In the genomic region with DNA sequence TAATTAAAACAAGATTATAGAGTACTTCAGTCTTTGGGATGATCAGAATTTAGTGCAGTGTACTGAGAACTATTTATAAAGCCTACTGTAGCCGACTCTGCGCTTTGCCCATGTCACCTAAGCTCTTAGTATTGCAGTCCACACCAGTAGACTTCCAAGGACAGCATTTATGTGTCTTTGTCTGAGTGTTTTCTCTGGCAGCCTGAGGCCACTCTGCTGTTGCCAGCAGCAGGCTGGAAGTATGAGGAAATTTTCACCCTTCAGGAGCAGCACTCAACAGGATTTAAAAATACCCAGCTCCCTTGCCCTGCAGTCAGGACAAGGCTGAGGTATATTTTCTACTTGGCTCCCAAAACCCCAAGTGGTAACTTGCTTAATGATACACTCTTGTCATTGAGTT, we compare ENCODE assay signal across 8 cellular contexts.
DNase-seq lines count a peak whose midpoint lies in the region; ATAC-seq, FAIRE-seq and TF ChIP-seq lines count a peak whose summit lies in the region.
"Not testable (repeated sequence)": the region's sequence is repeated elsewhere in the genome, so short reads cannot be mapped to it uniquely, and the experiment has no call there.

No MANE protein-coding gene starts in this region.

- WGBS in heart right ventricle, 2 donors = 33 to 53% methylated on average over 2 of the region's 2 CpGs

- H2AFZ ChIP-seq in ACC112 (ENCODE audit: low read length, unreplicated experiment) (peak overlapping the region; percentile 39), OCI-LY1 (ENCODE audit: low read length) (peak overlapping the region; percentile 63; the same call in 1 of the 2 replicates)

- H3K9ac ChIP-seq in OCI-LY1 (ENCODE audit: low read length) = not testable (repeated sequence)

- H3K4me3 ChIP-seq in ACC112 (ENCODE audit: low read depth, low read length); OCI-LY1 (ENCODE audit: low read depth, low read length, poor library complexity, severe bottlenecking): not testable (repeated sequence)
- H3K4me3 ChIP-seq in heart right ventricle = peak overlapping the region in 1 of 10 donors; percentile 10

- H3K36me3 ChIP-seq in ACC112 (ENCODE audit: insufficient read depth, low read length); OCI-LY1 (ENCODE audit: insufficient read depth, low read length); heart right ventricle: not testable (repeated sequence)

- not testable (repeated sequence) for H4K20me1 ChIP-seq in OCI-LY1 (ENCODE audit: insufficient read depth, low read length)

- not testable (repeated sequence) for H3K27me3 ChIP-seq in ACC112 (ENCODE audit: insufficient read depth, low read length); OCI-LY1 (ENCODE audit: insufficient read depth, low read length); heart right ventricle

- not testable (repeated sequence) for H3K9me2 ChIP-seq in OCI-LY1 (ENCODE audit: low read depth, low read length)

- not testable (repeated sequence) for H3K9me3 ChIP-seq in OCI-LY1 (ENCODE audit: low read length); heart right ventricle

- not testable (repeated sequence) for H3F3A ChIP-seq in OCI-LY1 (ENCODE audit: insufficient read depth, low read length)

- not testable (repeated sequence) for DNase-seq in H54 (ENCODE audit: insufficient read length, low spot score); epithelial cell of prostate (ENCODE audit: low read depth, low spot score); sciatic nerve (ENCODE audit: low spot score)
- DNase-seq in astrocyte of the hippocampus (ENCODE audit: low read depth, low spot score) = peak; percentile 51
- peak; percentile 14 to 28 for DNase-seq in heart right ventricle
- peak; percentile 0 to 3 for DNase-seq in lung microvascular endothelial cell (ENCODE audit: low read depth in 2 of 2)

- peak; percentile 84 for FAIRE-seq in H54 (lab: Jason Lieb, UNC)

- TF ChIP-seq POLR2A in H54 (IDR thresholded peaks at IDR 0.05; ENCODE audit: low read depth, low read length) = not testable (repeated sequence)

- H3K4me2 ChIP-seq in OCI-LY1 (ENCODE audit: low read length) = peak overlapping the region; percentile 29; the same call in 1 of the 2 replicates

- not testable (repeated sequence) for TF ChIP-seq CTCF in OCI-LY1 (IDR thresholded peaks at IDR 0.05; ENCODE audit: low read length); heart right ventricle (IDR thresholded peaks at IDR 0.05)

- H3K79me2 ChIP-seq in ACC112 (ENCODE audit: control insufficient read depth, insufficient read depth, low read length, unreplicated experiment); OCI-LY1 (ENCODE audit: insufficient read depth, low read length): not testable (repeated sequence)

- intact Hi-C loops in heart right ventricle (cut with DNase I); sciatic nerve (cut with DNase I): not testable (repeated sequence)

- ATAC-seq in heart right ventricle (peak; percentile 88 to 100 (median 93)), sciatic nerve (peak; percentile 65)

- H3K27ac ChIP-seq in ACC112 (ENCODE audit: low read depth, low read length); OCI-LY1 (ENCODE audit: low read depth, low read length, poor library complexity, severe bottlenecking): not testable (repeated sequence)
- H3K27ac ChIP-seq in epithelial cell of prostate (peak overlapping the region; percentile 50), heart right ventricle (peak overlapping the region in 8 of 10 donors; percentile 5 to 76 (median 20))

- H3K4me1 ChIP-seq in ACC112 (ENCODE audit: control insufficient read depth, insufficient read depth, low read length, unreplicated experiment); OCI-LY1 (ENCODE audit: insufficient read depth, low read length, severe bottlenecking): not testable (repeated sequence)
- peaks cover 0 to 17% (median 0%) of the 10 kb centered on the region in 9 donors for H3K4me1 ChIP-seq in heart right ventricle
